9 cellular contexts compared by ENCODE assay signal in the genomic region with DNA sequence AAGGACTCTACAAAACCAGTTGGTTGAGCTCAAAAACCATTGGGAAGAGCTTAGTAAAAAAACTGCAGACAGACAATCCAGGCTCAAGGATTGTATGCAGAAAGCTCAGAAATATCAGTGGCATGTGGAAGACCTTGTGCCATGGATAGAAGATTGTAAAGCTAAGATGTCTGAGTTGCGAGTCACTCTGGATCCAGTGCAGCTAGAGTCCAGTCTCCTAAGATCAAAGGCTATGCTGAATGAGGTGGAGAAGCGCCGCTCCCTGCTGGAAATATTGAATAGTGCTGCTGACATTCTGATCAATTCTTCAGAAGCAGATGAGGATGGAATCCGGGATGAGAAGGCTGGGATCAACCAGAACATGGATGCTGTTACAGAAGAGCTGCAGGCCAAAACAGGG.
A peak's percentile ranks its signal among the peaks of the same experiment; 100 is the strongest.
DNase-seq lines count a peak whose midpoint lies in the region; ATAC-seq and TF ChIP-seq lines count a peak whose summit lies in the region.
"Had no signal": no experiment of that assay in that cellular context is flagged by ENCODE, and none has a peak within 500 bp of the region (broad histone marks: within the 10 kb centered on the region; RNA-seq: fewer than 3 reads in every experiment).

No MANE protein-coding gene starts in this region.

- no peaks in the 10 kb centered on the region for H3K27me3 Mint-ChIP-seq in nephron progenitor cell (ENCODE audit: low read depth, poor library complexity)

- H3K4me1 Mint-ChIP-seq in nephron progenitor cell: peaks cover 20% of the 10 kb centered on the region

- no peaks in the 10 kb centered on the region for H3K9me3 Mint-ChIP-seq in nephron progenitor cell

- H3K27ac Mint-ChIP-seq in nephron progenitor cell: peak overlapping the region; percentile 77

- DNase-seq in Daoy (ENCODE audit: low read depth) (peak; percentile 59), M059J (ENCODE audit: low read depth) (peak; percentile 92), dermis blood vessel endothelial cell (peak; percentile 71), nephron progenitor cell (no peak), medulla oblongata (ENCODE audit: extremely low spot score) (no peak), caudate nucleus (lab: John Stamatoyannopoulos, UW) (no peak)
- DNase-seq in central memory CD4-positive, alpha-beta T cell: no peak
- DNase-seq: NCI-H1048 had no signal

- no peak overlapping the region for H3K4me3 Mint-ChIP-seq in nephron progenitor cell

- H3K27ac ChIP-seq in caudate nucleus (ENCODE audit: low read depth, low read length): no peak overlapping the region

- ATAC-seq in GM18867 (IDR thresholded peaks at IDR 0.05; ENCODE audit: unreplicated experiment): no peak

- H3K36me3 Mint-ChIP-seq in nephron progenitor cell (ENCODE audit: low read depth): peaks cover 81% of the 10 kb centered on the region

- TF ChIP-seq CTCF in nephron progenitor cell (IDR thresholded peaks at IDR 0.05): no peak

Comparison
In these comparisons a context has a peak if more than half of its experiments do, and no peak if none do; other contexts are left out.
1. DNase-seq: peak in Daoy (single experiment), M059J (single experiment) and dermis blood vessel endothelial cell (single experiment); none in nephron progenitor cell (single experiment), medulla oblongata (single experiment), central memory CD4-positive, alpha-beta T cell (single experiment) and caudate nucleus (0 of 61).